In genomic region chr12:24966951-24967564, GRCh38 we compare ENCODE assay signal across 29 cellular contexts.
"Had no signal": no experiment of that assay in that cellular context is flagged by ENCODE, and none has a peak within 500 bp of the region (broad histone marks: within the 10 kb centered on the region; RNA-seq: fewer than 3 reads in every experiment).

No MANE protein-coding gene starts in this region.

- H3K9me3 Mint-ChIP-seq: neural crest cell had no signal

- H3K4me2 ChIP-seq: hepatocyte had no signal

- H3K27ac Mint-ChIP-seq: nephron; stimulated activated effector memory CD8-positive, alpha-beta T cell treated with anti-CD3 and anti-CD28 coated beads, Interleukin-12 subunit alpha, Interleukin-12 subunit beta, amount 100 ng/mL, for 72 hours had no signal

- H3K4me1 ChIP-seq: heart right ventricle, left lung, pancreas, prostate gland, stomach, suprapubic skin, tibial artery, uterus had no signal

- H3K79me2 ChIP-seq: hepatocyte had no signal

- H3K4me3 Mint-ChIP-seq: nephron; neural crest cell; stimulated activated effector memory CD8-positive, alpha-beta T cell treated with anti-CD3 and anti-CD28 coated beads, Interleukin-12 subunit alpha, Interleukin-12 subunit beta, amount 100 ng/mL, for 72 hours had no signal

- DNase-seq: glutamatergic neuron; heart right ventricle; islet precursor cell; kidney glomerular epithelial cell; left colon; left lung; midbrain; mucosa of descending colon; nucleus accumbens; posterior cingulate gyrus; retina; stimulated activated CD4-positive, alpha-beta T cell treated with anti-CD3 and anti-CD28 coated beads, Interleukin-4, amount 100 ng/mL, for 24 hours; stimulated activated naive CD4-positive, alpha-beta T cell; stomach; tibial artery; trophoblast cell; uterus had no signal

- H3K4me3 ChIP-seq: heart right ventricle, hepatocyte, left lung, lung, mucosa of descending colon, pancreas, prostate gland, skin epidermis, stomach, suprapubic skin, thoracic aorta, tibial artery, uterus had no signal

- H3K27ac ChIP-seq: heart right ventricle, hepatocyte, left lung, pancreas, prostate gland, skin epidermis, stomach, suprapubic skin, thoracic aorta, tibial artery, uterus had no signal

- H3K36me3 ChIP-seq: heart right ventricle, left lung, pancreas, prostate gland, stomach, suprapubic skin, thoracic aorta, tibial artery, uterus had no signal

- H3K27me3 ChIP-seq: heart right ventricle, hepatocyte, left lung, pancreas, stomach, suprapubic skin, tibial artery, uterus had no signal

- ATAC-seq: heart right ventricle; left colon; left lung; mucosa of descending colon; pancreas; right cardiac atrium; sciatic nerve; stimulated activated effector memory CD8-positive, alpha-beta T cell treated with anti-CD3 and anti-CD28 coated beads, Interleukin-12 subunit alpha, Interleukin-12 subunit beta, amount 100 ng/mL, for 72 hours had no signal

- H3K4me1 Mint-ChIP-seq: nephron; neural crest cell; stimulated activated effector memory CD8-positive, alpha-beta T cell treated with anti-CD3 and anti-CD28 coated beads, Interleukin-12 subunit alpha, Interleukin-12 subunit beta, amount 100 ng/mL, for 72 hours had no signal

- H2AFZ ChIP-seq: hepatocyte had no signal

- H3K9me3 ChIP-seq: mucosa of descending colon, pancreas, prostate gland, suprapubic skin, thoracic aorta, uterus had no signal
